ENCODE assay signal across 22 cellular contexts in genomic region chr12:79247494-79247893, GRCh38.
DNase-seq lines count a peak whose midpoint lies in the region; ATAC-seq and TF ChIP-seq lines count a peak whose summit lies in the region.
"Had no signal": no experiment of that assay in that cellular context is flagged by ENCODE, and none has a peak within 500 bp of the region (broad histone marks: within the 10 kb centered on the region; RNA-seq: fewer than 3 reads in every experiment).

No MANE protein-coding gene starts in this region.

- H3K36me3 Mint-ChIP-seq in WTC11 = peaks cover 6% of the 10 kb centered on the region
- H3K36me3 Mint-ChIP-seq: CD14-positive monocyte; CD8-positive, alpha-beta memory T cell had no signal

- H3K4me1 ChIP-seq in iPS-18a (ENCODE audit: control insufficient read depth, low read depth, low read length) = peaks cover 18% of the 10 kb centered on the region
- no peaks in the 10 kb centered on the region for H3K4me1 ChIP-seq in vagina
- H3K4me1 ChIP-seq: A549, BE2C had no signal

- CTCF ChIA-PET in WTC11 (lab: Charles Lee) = no interaction called here

- H3K36me3 ChIP-seq in H7 (replicated peaks; ENCODE audit: control insufficient read depth, insufficient read depth, low read length) (no peaks in the 10 kb centered on the region), iPS-18a (ENCODE audit: control insufficient read depth, low read depth, low read length) (no peaks in the 10 kb centered on the region), vagina (no peaks in the 10 kb centered on the region)

- intact Hi-C loops in vagina (cut with DNase I) = no loop called here

- H3K4me3 ChIP-seq in H7 (ENCODE audit: insufficient read depth, low read depth, low read length) (no peak overlapping the region), iPS-18a (ENCODE audit: low read length) (peak overlapping the region; percentile 22), vagina (no peak overlapping the region)
- H3K4me3 ChIP-seq: A549; BLaER1 treated with 17β-estradiol and CSF1 and Interleukin-3, amounts not matched to agents 10 nM and 100 nM; GM12878 had no signal

- H3K27ac ChIP-seq in iPS-18a (ENCODE audit: low read length) (no peak overlapping the region), vagina (no peak overlapping the region)
- H3K27ac ChIP-seq: A549; BLaER1 treated with 17β-estradiol and CSF1 and Interleukin-3, amounts not matched to agents 10 nM and 100 nM had no signal

- no peak overlapping the region for H3K27ac Mint-ChIP-seq in WTC11
- H3K27ac Mint-ChIP-seq: CD14-positive monocyte; CD4-positive, alpha-beta T cell; CD8-positive, alpha-beta memory T cell had no signal

- TF ChIP-seq CTCF in WTC11 (IDR thresholded peaks at IDR 0.05) (no peak), vagina (IDR thresholded peaks at IDR 0.05) (no peak)

- H3K27me3 Mint-ChIP-seq in WTC11 (ENCODE audit: low read depth) = peaks cover 3% of the 10 kb centered on the region
- H3K27me3 Mint-ChIP-seq: CD4-positive, alpha-beta T cell; CD8-positive, alpha-beta memory T cell had no signal

- peaks cover 4% of the 10 kb centered on the region for H3K9me3 Mint-ChIP-seq in WTC11

- DNase-seq in H7 (peak; percentile 16), WTC11 (ENCODE audit: low spot score) (no peak), HUDEP-2 (lab: John Stamatoyannopoulos, UW; ENCODE audit: unreplicated experiment in 76 of 76) (no peak), vagina (ENCODE audit: extremely low spot score in 2 of 2) (no peak), nucleus accumbens (lab: John Stamatoyannopoulos, UW) (no peak)
- DNase-seq: 8988T; ACHN; AML-193; BE2C; CD4-positive, alpha-beta T cell; CD8-positive, alpha-beta memory T cell; DMS 273 treated with DMSO at 0.1 percent for 48 hours; DMS79; EL; GDM1; HCEC 1CT had no signal

- H3K9ac ChIP-seq in iPS-18a (ENCODE audit: low read length) = no peak overlapping the region
- H3K9ac ChIP-seq: BLaER1 treated with 17β-estradiol and CSF1 and Interleukin-3, amounts not matched to agents 10 nM and 100 nM had no signal

- ATAC-seq in WTC11 (peak; percentile 72), GM21576 (IDR thresholded peaks at IDR 0.05; ENCODE audit: unreplicated experiment) (no peak)
- ATAC-seq: A549, GM12878 had no signal

- peak overlapping the region; percentile 11; the same call in 1 of the 2 replicates for H3K4me3 Mint-ChIP-seq in WTC11
- H3K4me3 Mint-ChIP-seq: CD14-positive monocyte; CD4-positive, alpha-beta T cell; CD8-positive, alpha-beta memory T cell had no signal

- no peaks in the 10 kb centered on the region for H3K9me3 ChIP-seq in iPS-18a (ENCODE audit: control insufficient read depth, low read depth, low read length)
- no peaks in the 10 kb centered on the region for H3K9me3 ChIP-seq in vagina
- H3K9me3 ChIP-seq: A549, BE2C had no signal

- POLR2A ChIA-PET in WTC11 (lab: Charles Lee) = no interaction called here

- no peaks in the 10 kb centered on the region for H3K27me3 ChIP-seq in H7 (ENCODE audit: control insufficient read depth, insufficient read depth, low read length)
- H3K27me3 ChIP-seq in iPS-18a (ENCODE audit: control insufficient read depth, insufficient read depth, low read length) = no peaks in the 10 kb centered on the region
- no peaks in the 10 kb centered on the region for H3K27me3 ChIP-seq in vagina
- H3K27me3 ChIP-seq: BE2C; BLaER1 treated with 17β-estradiol and CSF1 and Interleukin-3, amounts not matched to agents 10 nM and 100 nM had no signal

- H3K4me1 Mint-ChIP-seq in WTC11 = peaks cover 29% of the 10 kb centered on the region
- H3K4me1 Mint-ChIP-seq: CD14-positive monocyte; CD8-positive, alpha-beta memory T cell had no signal

- TF ChIP-seq POLR2A in vagina (IDR thresholded peaks at IDR 0.05) = no peak

TF ChIP-seq in WTC11, 78 proteins besides CTCF, POLR2A, EP300 and RAD21:
- TF ChIP-seq, protein P1, sequence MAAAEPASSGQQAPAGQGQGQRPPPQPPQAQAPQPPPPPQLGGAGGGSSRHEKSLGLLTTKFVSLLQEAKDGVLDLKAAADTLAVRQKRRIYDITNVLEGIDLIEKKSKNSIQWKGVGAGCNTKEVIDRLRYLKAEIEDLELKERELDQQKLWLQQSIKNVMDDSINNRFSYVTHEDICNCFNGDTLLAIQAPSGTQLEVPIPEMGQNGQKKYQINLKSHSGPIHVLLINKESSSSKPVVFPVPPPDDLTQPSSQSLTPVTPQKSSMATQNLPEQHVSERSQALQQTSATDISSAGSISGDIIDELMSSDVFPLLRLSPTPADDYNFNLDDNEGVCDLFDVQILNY (CRISPR knock-in tag; IDR thresholded peaks at IDR 0.05) = no peak
- TF ChIP-seq TP53 (CRISPR knock-in tag; IDR thresholded peaks at IDR 0.05) = no peak
- TF ChIP-seq ZNF138 (CRISPR knock-in tag; conservative IDR thresholded peaks at IDR 0.05) = no peak
- TF ChIP-seq SOX15 (CRISPR knock-in tag; IDR thresholded peaks at IDR 0.05) = no peak
- no peak for TF ChIP-seq ZSCAN18 (CRISPR knock-in tag; IDR thresholded peaks at IDR 0.05)
- TF ChIP-seq JAZF1 (CRISPR knock-in tag; IDR thresholded peaks at IDR 0.05) = no peak
- TF ChIP-seq NFYB (CRISPR knock-in tag; conservative IDR thresholded peaks at IDR 0.05; ENCODE audit: low read depth) = no peak
- no peak for TF ChIP-seq GABPB1 (CRISPR knock-in tag; IDR thresholded peaks at IDR 0.05)
- no peak for TF ChIP-seq TCF7 (CRISPR knock-in tag; IDR thresholded peaks at IDR 0.05; ENCODE audit: low read depth)
